In the genomic region with DNA sequence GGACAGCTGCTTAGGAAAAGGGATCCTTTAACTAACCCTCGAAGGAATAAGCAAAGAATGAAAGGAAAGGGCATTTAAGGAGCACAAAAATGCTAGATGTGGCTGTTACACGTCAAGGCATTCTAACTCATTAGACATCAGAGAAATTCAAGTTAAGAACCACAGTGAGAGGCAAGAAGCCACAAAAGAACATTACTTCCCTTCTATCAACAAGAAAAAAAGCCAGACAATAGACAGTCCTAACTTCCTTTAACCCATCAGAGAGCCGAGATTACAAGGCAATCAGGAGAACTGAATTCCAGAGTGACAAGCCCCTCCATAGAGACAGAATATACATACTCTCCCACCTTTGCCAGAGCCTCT, we compare ENCODE assay signal across 1 cellular context.
TF ChIP-seq lines count a peak whose summit lies in the region.

No MANE protein-coding gene starts in this region.

TF ChIP-seq in HepG2, 621 proteins besides CTCF, POLR2A, EP300 and RAD21 (continued from another document):
- TF ChIP-seq, protein P1, sequence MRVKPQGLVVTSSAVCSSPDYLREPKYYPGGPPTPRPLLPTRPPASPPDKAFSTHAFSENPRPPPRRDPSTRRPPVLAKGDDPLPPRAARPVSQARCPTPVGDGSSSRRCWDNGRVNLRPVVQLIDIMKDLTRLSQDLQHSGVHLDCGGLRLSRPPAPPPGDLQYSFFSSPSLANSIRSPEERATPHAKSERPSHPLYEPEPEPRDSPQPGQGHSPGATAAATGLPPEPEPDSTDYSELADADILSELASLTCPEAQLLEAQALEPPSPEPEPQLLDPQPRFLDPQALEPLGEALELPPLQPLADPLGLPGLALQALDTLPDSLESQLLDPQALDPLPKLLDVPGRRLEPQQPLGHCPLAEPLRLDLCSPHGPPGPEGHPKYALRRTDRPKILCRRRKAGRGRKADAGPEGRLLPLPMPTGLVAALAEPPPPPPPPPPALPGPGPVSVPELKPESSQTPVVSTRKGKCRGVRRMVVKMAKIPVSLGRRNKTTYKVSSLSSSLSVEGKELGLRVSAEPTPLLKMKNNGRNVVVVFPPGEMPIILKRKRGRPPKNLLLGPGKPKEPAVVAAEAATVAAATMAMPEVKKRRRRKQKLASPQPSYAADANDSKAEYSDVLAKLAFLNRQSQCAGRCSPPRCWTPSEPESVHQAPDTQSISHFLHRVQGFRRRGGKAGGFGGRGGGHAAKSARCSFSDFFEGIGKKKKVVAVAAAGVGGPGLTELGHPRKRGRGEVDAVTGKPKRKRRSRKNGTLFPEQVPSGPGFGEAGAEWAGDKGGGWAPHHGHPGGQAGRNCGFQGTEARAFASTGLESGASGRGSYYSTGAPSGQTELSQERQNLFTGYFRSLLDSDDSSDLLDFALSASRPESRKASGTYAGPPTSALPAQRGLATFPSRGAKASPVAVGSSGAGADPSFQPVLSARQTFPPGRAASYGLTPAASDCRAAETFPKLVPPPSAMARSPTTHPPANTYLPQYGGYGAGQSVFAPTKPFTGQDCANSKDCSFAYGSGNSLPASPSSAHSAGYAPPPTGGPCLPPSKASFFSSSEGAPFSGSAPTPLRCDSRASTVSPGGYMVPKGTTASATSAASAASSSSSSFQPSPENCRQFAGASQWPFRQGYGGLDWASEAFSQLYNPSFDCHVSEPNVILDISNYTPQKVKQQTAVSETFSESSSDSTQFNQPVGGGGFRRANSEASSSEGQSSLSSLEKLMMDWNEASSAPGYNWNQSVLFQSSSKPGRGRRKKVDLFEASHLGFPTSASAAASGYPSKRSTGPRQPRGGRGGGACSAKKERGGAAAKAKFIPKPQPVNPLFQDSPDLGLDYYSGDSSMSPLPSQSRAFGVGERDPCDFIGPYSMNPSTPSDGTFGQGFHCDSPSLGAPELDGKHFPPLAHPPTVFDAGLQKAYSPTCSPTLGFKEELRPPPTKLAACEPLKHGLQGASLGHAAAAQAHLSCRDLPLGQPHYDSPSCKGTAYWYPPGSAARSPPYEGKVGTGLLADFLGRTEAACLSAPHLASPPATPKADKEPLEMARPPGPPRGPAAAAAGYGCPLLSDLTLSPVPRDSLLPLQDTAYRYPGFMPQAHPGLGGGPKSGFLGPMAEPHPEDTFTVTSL (CRISPR knock-in tag; IDR thresholded peaks at IDR 0.05; ENCODE audit: borderline replicate concordance): no peak
- no peak for TF ChIP-seq PRDM15 (CRISPR knock-in tag; IDR thresholded peaks at IDR 0.05)
- TF ChIP-seq ZNF781 (CRISPR knock-in tag; IDR thresholded peaks at IDR 0.05; ENCODE audit: borderline replicate concordance, not compliant biosample characterization): no peak
